ENCODE assay signal across 24 cellular contexts in genomic region chr4:6242271-6243029, GRCh38. TPM values are rescaled to one million over a fixed set of nuclear protein-coding genes. Genes with fewer than 3 reads are reported as not detected.
"Had no signal": no experiment of that assay in that cellular context is flagged by ENCODE, and none has a peak within 500 bp of the region (broad histone marks: within the 10 kb centered on the region; RNA-seq: fewer than 3 reads in every experiment).

No MANE protein-coding gene starts in this region.

- ATAC-seq: K562, Panc1, PC-3 had no signal

- H3K36me3 ChIP-seq: SJSA1 had no signal

- H3K9me3 ChIP-seq: SJSA1 had no signal

- H3K4me3 ChIP-seq: K562, SJSA1, SK-N-MC had no signal

- H3K9ac ChIP-seq: KMS-11 had no signal

- H3K4me2 ChIP-seq: KMS-11 had no signal

- H3K27me3 ChIP-seq: SJSA1 had no signal

- H3K27ac ChIP-seq: HL-60, KMS-11, RWPE1, SJSA1, SK-N-MC had no signal

- DNase-seq: Kasumi-1, MM.1S, NCI-H1092 treated with DMSO at 0.1 percent for 48 hours, NCI-H1436, NCI-H187, NCI-H2029, NCI-H2081 treated with DMSO at 0.1 percent for 48 hours, NCI-H2171, NCI-H226, NCI-H446, NCI-H510A, NCI-H524 treated with DMSO at 0.1 percent for 48 hours, NCI-H69, NCI-H774, PC-3, SIG-M5 had no signal

- H3K4me1 ChIP-seq: SJSA1 had no signal

RNA-seq across cellular contexts. Expression of gene JAKMIP1, which starts 42.1 kb away (rescaled TPM):
- total RNA-seq: K562, M059J, SJSA1 had no signal
- polyA plus RNA-seq: K562 had no signal
